ENCODE assay signal across 1 cellular context in the genomic region with DNA sequence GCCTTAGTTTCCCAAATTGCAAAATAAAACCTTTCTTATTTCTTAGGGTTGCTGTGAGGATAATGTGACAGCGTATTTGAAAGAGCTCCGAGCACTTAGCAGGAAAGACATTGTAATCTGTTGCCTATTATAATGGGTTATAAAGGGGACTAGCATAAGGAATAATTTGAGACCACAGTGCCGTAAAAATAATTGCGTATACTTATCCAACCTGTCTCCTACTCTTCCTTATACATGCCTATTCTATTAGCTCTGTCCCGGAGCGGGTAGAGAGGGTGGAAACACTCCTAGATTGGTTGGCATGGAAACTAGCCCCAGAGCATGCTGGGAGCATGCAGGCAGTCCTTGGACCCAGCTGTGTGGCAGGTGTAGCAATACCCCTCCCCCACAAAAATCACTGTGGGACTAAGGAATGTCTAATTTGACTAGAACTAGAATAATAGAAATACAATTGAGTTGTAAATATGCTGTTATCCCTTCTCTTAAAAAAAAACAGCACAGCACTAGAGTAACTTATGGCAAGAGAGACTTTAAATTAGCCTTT.
TF ChIP-seq lines count a peak whose summit lies in the region.

No MANE protein-coding gene starts in this region.

TF ChIP-seq in WTC11, 78 proteins besides CTCF, POLR2A, EP300 and RAD21 (continued from another document):
- TF ChIP-seq, protein P1, sequence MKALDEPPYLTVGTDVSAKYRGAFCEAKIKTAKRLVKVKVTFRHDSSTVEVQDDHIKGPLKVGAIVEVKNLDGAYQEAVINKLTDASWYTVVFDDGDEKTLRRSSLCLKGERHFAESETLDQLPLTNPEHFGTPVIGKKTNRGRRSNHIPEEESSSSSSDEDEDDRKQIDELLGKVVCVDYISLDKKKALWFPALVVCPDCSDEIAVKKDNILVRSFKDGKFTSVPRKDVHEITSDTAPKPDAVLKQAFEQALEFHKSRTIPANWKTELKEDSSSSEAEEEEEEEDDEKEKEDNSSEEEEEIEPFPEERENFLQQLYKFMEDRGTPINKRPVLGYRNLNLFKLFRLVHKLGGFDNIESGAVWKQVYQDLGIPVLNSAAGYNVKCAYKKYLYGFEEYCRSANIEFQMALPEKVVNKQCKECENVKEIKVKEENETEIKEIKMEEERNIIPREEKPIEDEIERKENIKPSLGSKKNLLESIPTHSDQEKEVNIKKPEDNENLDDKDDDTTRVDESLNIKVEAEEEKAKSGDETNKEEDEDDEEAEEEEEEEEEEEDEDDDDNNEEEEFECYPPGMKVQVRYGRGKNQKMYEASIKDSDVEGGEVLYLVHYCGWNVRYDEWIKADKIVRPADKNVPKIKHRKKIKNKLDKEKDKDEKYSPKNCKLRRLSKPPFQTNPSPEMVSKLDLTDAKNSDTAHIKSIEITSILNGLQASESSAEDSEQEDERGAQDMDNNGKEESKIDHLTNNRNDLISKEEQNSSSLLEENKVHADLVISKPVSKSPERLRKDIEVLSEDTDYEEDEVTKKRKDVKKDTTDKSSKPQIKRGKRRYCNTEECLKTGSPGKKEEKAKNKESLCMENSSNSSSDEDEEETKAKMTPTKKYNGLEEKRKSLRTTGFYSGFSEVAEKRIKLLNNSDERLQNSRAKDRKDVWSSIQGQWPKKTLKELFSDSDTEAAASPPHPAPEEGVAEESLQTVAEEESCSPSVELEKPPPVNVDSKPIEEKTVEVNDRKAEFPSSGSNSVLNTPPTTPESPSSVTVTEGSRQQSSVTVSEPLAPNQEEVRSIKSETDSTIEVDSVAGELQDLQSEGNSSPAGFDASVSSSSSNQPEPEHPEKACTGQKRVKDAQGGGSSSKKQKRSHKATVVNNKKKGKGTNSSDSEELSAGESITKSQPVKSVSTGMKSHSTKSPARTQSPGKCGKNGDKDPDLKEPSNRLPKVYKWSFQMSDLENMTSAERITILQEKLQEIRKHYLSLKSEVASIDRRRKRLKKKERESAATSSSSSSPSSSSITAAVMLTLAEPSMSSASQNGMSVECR (CRISPR knock-in tag; IDR thresholded peaks at IDR 0.05; ENCODE audit: borderline replicate concordance), result no peak
- TF ChIP-seq, protein P2, sequence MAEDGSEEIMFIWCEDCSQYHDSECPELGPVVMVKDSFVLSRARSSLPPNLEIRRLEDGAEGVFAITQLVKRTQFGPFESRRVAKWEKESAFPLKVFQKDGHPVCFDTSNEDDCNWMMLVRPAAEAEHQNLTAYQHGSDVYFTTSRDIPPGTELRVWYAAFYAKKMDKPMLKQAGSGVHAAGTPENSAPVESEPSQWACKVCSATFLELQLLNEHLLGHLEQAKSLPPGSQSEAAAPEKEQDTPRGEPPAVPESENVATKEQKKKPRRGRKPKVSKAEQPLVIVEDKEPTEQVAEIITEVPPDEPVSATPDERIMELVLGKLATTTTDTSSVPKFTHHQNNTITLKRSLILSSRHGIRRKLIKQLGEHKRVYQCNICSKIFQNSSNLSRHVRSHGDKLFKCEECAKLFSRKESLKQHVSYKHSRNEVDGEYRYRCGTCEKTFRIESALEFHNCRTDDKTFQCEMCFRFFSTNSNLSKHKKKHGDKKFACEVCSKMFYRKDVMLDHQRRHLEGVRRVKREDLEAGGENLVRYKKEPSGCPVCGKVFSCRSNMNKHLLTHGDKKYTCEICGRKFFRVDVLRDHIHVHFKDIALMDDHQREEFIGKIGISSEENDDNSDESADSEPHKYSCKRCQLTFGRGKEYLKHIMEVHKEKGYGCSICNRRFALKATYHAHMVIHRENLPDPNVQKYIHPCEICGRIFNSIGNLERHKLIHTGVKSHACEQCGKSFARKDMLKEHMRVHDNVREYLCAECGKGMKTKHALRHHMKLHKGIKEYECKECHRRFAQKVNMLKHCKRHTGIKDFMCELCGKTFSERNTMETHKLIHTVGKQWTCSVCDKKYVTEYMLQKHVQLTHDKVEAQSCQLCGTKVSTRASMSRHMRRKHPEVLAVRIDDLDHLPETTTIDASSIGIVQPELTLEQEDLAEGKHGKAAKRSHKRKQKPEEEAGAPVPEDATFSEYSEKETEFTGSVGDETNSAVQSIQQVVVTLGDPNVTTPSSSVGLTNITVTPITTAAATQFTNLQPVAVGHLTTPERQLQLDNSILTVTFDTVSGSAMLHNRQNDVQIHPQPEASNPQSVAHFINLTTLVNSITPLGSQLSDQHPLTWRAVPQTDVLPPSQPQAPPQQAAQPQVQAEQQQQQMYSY (CRISPR knock-in tag; IDR thresholded peaks at IDR 0.05), result no peak
- TF ChIP-seq, protein P3, sequence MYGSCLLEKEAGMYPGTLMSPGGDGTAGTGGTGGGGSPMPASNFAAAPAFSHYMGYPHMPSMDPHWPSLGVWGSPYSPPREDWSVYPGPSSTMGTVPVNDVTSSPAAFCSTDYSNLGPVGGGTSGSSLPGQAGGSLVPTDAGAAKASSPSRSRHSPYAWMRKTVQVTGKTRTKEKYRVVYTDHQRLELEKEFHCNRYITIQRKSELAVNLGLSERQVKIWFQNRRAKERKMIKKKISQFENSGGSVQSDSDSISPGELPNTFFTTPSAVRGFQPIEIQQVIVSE (CRISPR knock-in tag; IDR thresholded peaks at IDR 0.05; ENCODE audit: borderline replicate concordance), result no peak
- TF ChIP-seq, protein P4, sequence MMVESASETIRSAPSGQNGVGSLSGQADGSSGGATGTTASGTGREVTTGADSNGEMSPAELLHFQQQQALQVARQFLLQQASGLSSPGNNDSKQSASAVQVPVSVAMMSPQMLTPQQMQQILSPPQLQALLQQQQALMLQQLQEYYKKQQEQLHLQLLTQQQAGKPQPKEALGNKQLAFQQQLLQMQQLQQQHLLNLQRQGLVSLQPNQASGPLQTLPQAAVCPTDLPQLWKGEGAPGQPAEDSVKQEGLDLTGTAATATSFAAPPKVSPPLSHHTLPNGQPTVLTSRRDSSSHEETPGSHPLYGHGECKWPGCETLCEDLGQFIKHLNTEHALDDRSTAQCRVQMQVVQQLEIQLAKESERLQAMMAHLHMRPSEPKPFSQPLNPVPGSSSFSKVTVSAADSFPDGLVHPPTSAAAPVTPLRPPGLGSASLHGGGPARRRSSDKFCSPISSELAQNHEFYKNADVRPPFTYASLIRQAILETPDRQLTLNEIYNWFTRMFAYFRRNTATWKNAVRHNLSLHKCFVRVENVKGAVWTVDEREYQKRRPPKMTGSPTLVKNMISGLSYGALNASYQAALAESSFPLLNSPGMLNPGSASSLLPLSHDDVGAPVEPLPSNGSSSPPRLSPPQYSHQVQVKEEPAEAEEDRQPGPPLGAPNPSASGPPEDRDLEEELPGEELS (CRISPR knock-in tag; IDR thresholded peaks at IDR 0.05), result no peak
- TF ChIP-seq ZNF671 (CRISPR knock-in tag; IDR thresholded peaks at IDR 0.05) (no peak), ZBTB21 (CRISPR knock-in tag; IDR thresholded peaks at IDR 0.05; ENCODE audit: borderline replicate concordance) (no peak), ZNF138 (CRISPR knock-in tag; conservative IDR thresholded peaks at IDR 0.05) (no peak), MXD4 (CRISPR knock-in tag; IDR thresholded peaks at IDR 0.05; ENCODE audit: borderline replicate concordance) (no peak), SMAD4 (CRISPR knock-in tag; IDR thresholded peaks at IDR 0.05) (no peak), ZNF232 (CRISPR knock-in tag; IDR thresholded peaks at IDR 0.05) (no peak), JUN (CRISPR knock-in tag; IDR thresholded peaks at IDR 0.05) (no peak), PRRX2 (CRISPR knock-in tag; IDR thresholded peaks at IDR 0.05) (no peak)
- TF ChIP-seq, protein P5, sequence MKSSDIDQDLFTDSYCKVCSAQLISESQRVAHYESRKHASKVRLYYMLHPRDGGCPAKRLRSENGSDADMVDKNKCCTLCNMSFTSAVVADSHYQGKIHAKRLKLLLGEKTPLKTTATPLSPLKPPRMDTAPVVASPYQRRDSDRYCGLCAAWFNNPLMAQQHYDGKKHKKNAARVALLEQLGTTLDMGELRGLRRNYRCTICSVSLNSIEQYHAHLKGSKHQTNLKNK (CRISPR knock-in tag; IDR thresholded peaks at IDR 0.05), result no peak
- TF ChIP-seq, protein P6, sequence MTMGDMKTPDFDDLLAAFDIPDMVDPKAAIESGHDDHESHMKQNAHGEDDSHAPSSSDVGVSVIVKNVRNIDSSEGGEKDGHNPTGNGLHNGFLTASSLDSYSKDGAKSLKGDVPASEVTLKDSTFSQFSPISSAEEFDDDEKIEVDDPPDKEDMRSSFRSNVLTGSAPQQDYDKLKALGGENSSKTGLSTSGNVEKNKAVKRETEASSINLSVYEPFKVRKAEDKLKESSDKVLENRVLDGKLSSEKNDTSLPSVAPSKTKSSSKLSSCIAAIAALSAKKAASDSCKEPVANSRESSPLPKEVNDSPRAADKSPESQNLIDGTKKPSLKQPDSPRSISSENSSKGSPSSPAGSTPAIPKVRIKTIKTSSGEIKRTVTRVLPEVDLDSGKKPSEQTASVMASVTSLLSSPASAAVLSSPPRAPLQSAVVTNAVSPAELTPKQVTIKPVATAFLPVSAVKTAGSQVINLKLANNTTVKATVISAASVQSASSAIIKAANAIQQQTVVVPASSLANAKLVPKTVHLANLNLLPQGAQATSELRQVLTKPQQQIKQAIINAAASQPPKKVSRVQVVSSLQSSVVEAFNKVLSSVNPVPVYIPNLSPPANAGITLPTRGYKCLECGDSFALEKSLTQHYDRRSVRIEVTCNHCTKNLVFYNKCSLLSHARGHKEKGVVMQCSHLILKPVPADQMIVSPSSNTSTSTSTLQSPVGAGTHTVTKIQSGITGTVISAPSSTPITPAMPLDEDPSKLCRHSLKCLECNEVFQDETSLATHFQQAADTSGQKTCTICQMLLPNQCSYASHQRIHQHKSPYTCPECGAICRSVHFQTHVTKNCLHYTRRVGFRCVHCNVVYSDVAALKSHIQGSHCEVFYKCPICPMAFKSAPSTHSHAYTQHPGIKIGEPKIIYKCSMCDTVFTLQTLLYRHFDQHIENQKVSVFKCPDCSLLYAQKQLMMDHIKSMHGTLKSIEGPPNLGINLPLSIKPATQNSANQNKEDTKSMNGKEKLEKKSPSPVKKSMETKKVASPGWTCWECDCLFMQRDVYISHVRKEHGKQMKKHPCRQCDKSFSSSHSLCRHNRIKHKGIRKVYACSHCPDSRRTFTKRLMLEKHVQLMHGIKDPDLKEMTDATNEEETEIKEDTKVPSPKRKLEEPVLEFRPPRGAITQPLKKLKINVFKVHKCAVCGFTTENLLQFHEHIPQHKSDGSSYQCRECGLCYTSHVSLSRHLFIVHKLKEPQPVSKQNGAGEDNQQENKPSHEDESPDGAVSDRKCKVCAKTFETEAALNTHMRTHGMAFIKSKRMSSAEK (CRISPR knock-in tag; IDR thresholded peaks at IDR 0.05; ENCODE audit: borderline replicate concordance), result no peak
